8 cellular contexts compared by ENCODE assay signal in the genomic region with DNA sequence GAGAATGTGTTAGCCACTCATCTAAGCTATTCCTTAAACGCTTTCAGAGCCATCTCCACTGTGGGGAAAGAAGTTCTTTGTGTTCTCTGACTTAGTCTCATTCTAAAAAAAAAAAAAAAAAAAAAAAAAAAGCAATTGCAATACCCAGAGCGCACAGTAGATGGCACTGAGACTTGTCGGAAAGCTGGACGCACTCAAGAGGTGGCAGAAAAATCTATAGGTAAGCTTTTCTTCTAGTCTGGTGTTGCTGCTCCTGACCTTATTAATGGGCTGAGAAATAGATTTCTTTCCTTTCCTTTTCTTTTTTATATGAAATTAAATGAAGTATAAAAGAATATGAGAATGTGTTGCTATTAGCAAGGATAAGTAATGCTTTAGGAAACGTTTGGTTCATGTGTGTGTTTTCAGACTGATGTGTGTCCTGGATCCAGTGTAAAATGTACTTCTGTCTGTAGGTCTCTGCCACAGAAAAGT. TPM values are rescaled to one million over a fixed set of nuclear protein-coding genes. Genes with fewer than 3 reads are reported as not detected.
DNase-seq lines count a peak whose midpoint lies in the region; ATAC-seq and TF ChIP-seq lines count a peak whose summit lies in the region.

No MANE protein-coding gene starts in this region.

- ATAC-seq in HG03521 (IDR thresholded peaks at IDR 0.05; ENCODE audit: unreplicated experiment), result no peak
- no peak for ATAC-seq in HG03457 (IDR thresholded peaks at IDR 0.05; ENCODE audit: unreplicated experiment)

- H3K79me2 ChIP-seq in osteoblast (ENCODE audit: insufficient read depth, low read length), result no peaks in the 10 kb centered on the region

- no peak overlapping the region for H3K27ac ChIP-seq in osteoblast (ENCODE audit: low read depth, low read length)

- no peak overlapping the region for H3K27ac Mint-ChIP-seq in activated naive CD4-positive, alpha-beta T cell treated with anti-CD3 and anti-CD28 coated beads for 36 hours

- no peaks in the 10 kb centered on the region for H3K36me3 Mint-ChIP-seq in activated naive CD4-positive, alpha-beta T cell treated with anti-CD3 and anti-CD28 coated beads for 36 hours (ENCODE audit: low read depth)

- H2AFZ ChIP-seq in osteoblast (ENCODE audit: low read length), result peak overlapping the region; percentile 71

- CTCF ChIA-PET in activated naive CD4-positive, alpha-beta T cell treated with anti-CD3 and anti-CD28 coated beads for 36 hours (lab: Charles Lee), result interaction anchor here (0.6 to 3.5 kb wide), 43 partner anchors 12 to 859 kb away, joined by 3 to 20 read pairs (median 3); no protein-coding TSS in a partner anchor

- peak overlapping the region; percentile 42 for H3K4me3 ChIP-seq in osteoblast (ENCODE audit: insufficient read depth, low read length)

- peak; percentile 81 for TF ChIP-seq CTCF in osteoblast (IDR thresholded peaks at IDR 0.05; ENCODE audit: extremely low read depth, low read depth, low read length)

- no peaks in the 10 kb centered on the region for H3K36me3 ChIP-seq in osteoblast (ENCODE audit: insufficient read depth, low read length)

- no peaks in the 10 kb centered on the region for H3K9me3 ChIP-seq in osteoblast (ENCODE audit: low read depth, low read length)

- intact Hi-C loops in activated naive CD4-positive, alpha-beta T cell treated with anti-CD3 and anti-CD28 coated beads for 36 hours (cut with micrococcal nuclease), result loop anchor here (1.0 to 5.0 kb wide), 7 partner anchors 100 to 728 kb away; a partner anchor contains a TSS

- H3K4me3 Mint-ChIP-seq in activated naive CD4-positive, alpha-beta T cell treated with anti-CD3 and anti-CD28 coated beads for 36 hours, result no peak overlapping the region

- no peaks in the 10 kb centered on the region for H3K4me1 ChIP-seq in osteoblast (ENCODE audit: insufficient read depth, low read length)

- H3K27me3 ChIP-seq in osteoblast (ENCODE audit: insufficient read depth, low read length), result peaks cover 79% of the 10 kb centered on the region

- peaks cover 2% of the 10 kb centered on the region for H3K9me3 Mint-ChIP-seq in activated naive CD4-positive, alpha-beta T cell treated with anti-CD3 and anti-CD28 coated beads for 36 hours

- H3K4me1 Mint-ChIP-seq in activated naive CD4-positive, alpha-beta T cell treated with anti-CD3 and anti-CD28 coated beads for 36 hours (ENCODE audit: low read depth), result peaks cover 13% of the 10 kb centered on the region

- peaks cover 37% of the 10 kb centered on the region for H3K27me3 Mint-ChIP-seq in activated naive CD4-positive, alpha-beta T cell treated with anti-CD3 and anti-CD28 coated beads for 36 hours (ENCODE audit: low read depth)

- DNase-seq in activated naive CD4-positive, alpha-beta T cell treated with anti-CD3 and anti-CD28 coated beads for 36 hours, result peak; percentile 23
- DNase-seq in activated naive CD4-positive, alpha-beta T cell treated with anti-CD3 and anti-CD28 coated beads, Interleukin-2, amount 50 U/mL, for 16 hours, result no peak
- peak; percentile 33 for DNase-seq in KG1 (lab: John Stamatoyannopoulos, UW)
- DNase-seq in SK-N-DZ (ENCODE audit: low spot score), result peak; percentile 54
- peak; percentile 17 for DNase-seq in fibroblast of gingiva (ENCODE audit: low read depth)
- peak; percentile 86 for DNase-seq in osteoblast (ENCODE audit: insufficient read length, low spot score, missing footprints)

- H4K20me1 ChIP-seq in osteoblast (ENCODE audit: insufficient read depth, low read length), result no peaks in the 10 kb centered on the region

- H3K4me2 ChIP-seq in osteoblast (ENCODE audit: insufficient read depth, low read length), result peak overlapping the region; percentile 34

RNA-seq across cellular contexts. Expression of a gene that starts 4.7 kb away (rescaled TPM):
- under 1 TPM; 0.72 to 0.89 TPM for total RNA-seq in activated naive CD4-positive, alpha-beta T cell treated with anti-CD3 and anti-CD28 coated beads for 36 hours
- polyA plus RNA-seq in SK-N-DZ (2014; cell fraction: cytosol; rRNA removed), result not detected in 2 replicates
- polyA plus RNA-seq in SK-N-DZ (2014; cell fraction: nucleus; rRNA removed), result not detected in 2 replicates
- under 0.01 and 0.29 TPM in 2 replicates for total RNA-seq in osteoblast

RNA-seq across cellular contexts. Expression of a gene that starts 34.7 kb away (rescaled TPM):
- under 1 TPM; 0.30 to 0.50 TPM for total RNA-seq in activated naive CD4-positive, alpha-beta T cell treated with anti-CD3 and anti-CD28 coated beads for 36 hours
- not detected in 2 replicates for polyA plus RNA-seq in SK-N-DZ (2014; cell fraction: cytosol; rRNA removed)
- not detected in 2 replicates for polyA plus RNA-seq in SK-N-DZ (2014; cell fraction: nucleus; rRNA removed)
- not detected in 2 replicates for total RNA-seq in osteoblast

RNA-seq across cellular contexts. Expression of a gene that starts 36.5 kb away (rescaled TPM):
- total RNA-seq in activated naive CD4-positive, alpha-beta T cell treated with anti-CD3 and anti-CD28 coated beads for 36 hours, result under 1 TPM; 0.05 to 0.10 TPM
- not detected in 2 replicates for polyA plus RNA-seq in SK-N-DZ (2014; cell fraction: cytosol; rRNA removed)
- not detected in 2 replicates for polyA plus RNA-seq in SK-N-DZ (2014; cell fraction: nucleus; rRNA removed)
- total RNA-seq in osteoblast, result under 0.01 TPM in 2 replicates
